ENCODE assay signal across 12 cellular contexts in the genomic region with DNA sequence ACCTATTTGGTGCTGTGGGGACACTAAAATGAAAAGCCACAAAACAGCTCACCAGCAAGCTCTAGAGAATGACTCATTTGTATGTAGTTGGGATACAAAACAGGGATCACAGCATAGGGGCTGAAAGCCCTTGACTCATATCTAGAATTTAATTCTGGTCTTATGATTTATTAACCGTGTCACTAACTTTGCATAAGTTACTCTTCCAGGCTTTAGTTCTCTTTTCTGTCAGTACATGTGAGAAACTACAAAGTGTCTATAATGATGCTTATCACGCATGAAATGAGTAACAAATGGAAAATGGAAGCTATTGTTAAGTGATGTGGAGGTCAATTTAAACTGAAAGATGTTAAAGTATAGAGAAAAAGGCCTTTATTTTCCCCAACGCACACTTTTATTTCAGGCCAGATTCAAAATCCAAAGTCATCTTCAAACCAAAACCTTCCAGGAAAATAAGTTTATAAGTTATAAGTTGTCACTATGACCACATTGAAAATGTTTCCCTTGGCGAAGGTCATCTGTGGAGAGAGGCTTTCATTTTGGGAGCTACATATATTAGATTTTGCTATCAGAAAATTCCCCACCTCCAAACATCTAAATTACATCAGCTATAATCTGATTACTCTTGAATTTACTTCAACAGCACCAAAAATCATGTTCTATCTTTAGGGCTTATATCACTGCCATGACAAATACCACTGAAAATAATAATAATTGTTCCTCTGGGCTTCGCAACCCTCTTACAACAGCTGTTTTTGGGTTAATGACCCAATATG.
A peak's percentile ranks its signal among the peaks of the same experiment; 100 is the strongest.
DNase-seq lines count a peak whose midpoint lies in the region; ATAC-seq and TF ChIP-seq lines count a peak whose summit lies in the region.
"Had no signal": no experiment of that assay in that cellular context is flagged by ENCODE, and none has a peak within 500 bp of the region (broad histone marks: within the 10 kb centered on the region; RNA-seq: fewer than 3 reads in every experiment).

No MANE protein-coding gene starts in this region.

- peak; percentile 93 for ATAC-seq in GM18508 (IDR thresholded peaks at IDR 0.05; ENCODE audit: insufficient read depth, unreplicated experiment)
- ATAC-seq in GM21529 (IDR thresholded peaks at IDR 0.05; ENCODE audit: unreplicated experiment): peak; percentile 91
- ATAC-seq in HG03354 (IDR thresholded peaks at IDR 0.05; ENCODE audit: poor library complexity, severe bottlenecking, unreplicated experiment): peak; percentile 84
- peak; percentile 63 for ATAC-seq in activated naive CD8-positive, alpha-beta T cell treated with anti-CD3 and anti-CD28 coated beads, Interleukin-2, amount 50 U/mL, for 24 hours
- ATAC-seq in upper lobe of left lung (ENCODE audit: low FRiP score in 2 of 2): no peak

- TF ChIP-seq CTCF in dorsolateral prefrontal cortex (IDR thresholded peaks at IDR 0.05 in 54 of 56, conservative IDR thresholded peaks at IDR 0.05 in 2 of 56; ENCODE audit: low read depth in 1 of 56, partially characterized antibody in 56 of 56): no peak
- TF ChIP-seq CTCF in upper lobe of left lung (IDR thresholded peaks at IDR 0.05): no peak

- whole genome bisulfite sequencing in upper lobe of left lung, 2 donors: 76 to 80% methylated on average over 5 of the region's 5 CpGs

- no peak overlapping the region for H3K4me3 ChIP-seq in dorsolateral prefrontal cortex
- no peak overlapping the region for H3K4me3 ChIP-seq in upper lobe of left lung
- H3K4me3 ChIP-seq: lung had no signal

- no peak for DNase-seq in activated naive CD8-positive, alpha-beta T cell treated with anti-CD3 and anti-CD28 coated beads, Interleukin-2, amount 50 U/mL, for 24 hours
- DNase-seq in NCI-H2107 (lab: John Stamatoyannopoulos, UW) (no peak), dorsolateral prefrontal cortex (no peak), upper lobe of left lung (no peak), HuH-7 (ENCODE audit: low spot score) (no peak)
- DNase-seq: SIG-M5; stimulated activated CD4-positive, alpha-beta T cell treated with anti-CD3 and anti-CD28 coated beads, Interleukin-1b, Interleukin-23, amount 100 ng/mL, for 48 hours had no signal

- peaks cover 4% of the 10 kb centered on the region for H3K9me3 Mint-ChIP-seq in activated naive CD8-positive, alpha-beta T cell treated with anti-CD3 and anti-CD28 coated beads, Interleukin-2, amount 50 U/mL, for 24 hours
- H3K9me3 Mint-ChIP-seq: activated T-helper 2 cell treated with anti-CD3 and anti-CD28 coated beads, Interferon-gamma antibody, Interleukin-2, Interleukin-4, amounts not matched to agents 10 μg/mL and 5 μg/mL and 100 μg/mL, durations not matched to agents 14 hours and 24 hours and 36 hours had no signal

- peak overlapping the region; percentile 76 for H3K27ac Mint-ChIP-seq in activated naive CD8-positive, alpha-beta T cell treated with anti-CD3 and anti-CD28 coated beads, Interleukin-2, amount 50 U/mL, for 24 hours
- H3K27ac Mint-ChIP-seq: activated T-helper 2 cell treated with anti-CD3 and anti-CD28 coated beads, Interferon-gamma antibody, Interleukin-2, Interleukin-4, amounts not matched to agents 10 μg/mL and 5 μg/mL and 100 μg/mL, durations not matched to agents 14 hours and 24 hours and 36 hours had no signal

- no peaks in the 10 kb centered on the region for H3K4me1 ChIP-seq in upper lobe of left lung

- TF ChIP-seq POLR2A in upper lobe of left lung (IDR thresholded peaks at IDR 0.05): no peak

- H3K27ac ChIP-seq in dorsolateral prefrontal cortex (no peak overlapping the region), upper lobe of left lung (no peak overlapping the region)

- H3K27me3 Mint-ChIP-seq in activated naive CD8-positive, alpha-beta T cell treated with anti-CD3 and anti-CD28 coated beads, Interleukin-2, amount 50 U/mL, for 24 hours: no peaks in the 10 kb centered on the region

- H3K9me3 ChIP-seq in upper lobe of left lung: no peaks in the 10 kb centered on the region

- no peaks in the 10 kb centered on the region for H3K36me3 ChIP-seq in upper lobe of left lung

- H3K36me3 Mint-ChIP-seq in activated naive CD8-positive, alpha-beta T cell treated with anti-CD3 and anti-CD28 coated beads, Interleukin-2, amount 50 U/mL, for 24 hours (ENCODE audit: low read depth): no peaks in the 10 kb centered on the region

- no peak for TF ChIP-seq EP300 in upper lobe of left lung (IDR thresholded peaks at IDR 0.05)

- peaks cover 6% of the 10 kb centered on the region for H3K4me1 Mint-ChIP-seq in activated naive CD8-positive, alpha-beta T cell treated with anti-CD3 and anti-CD28 coated beads, Interleukin-2, amount 50 U/mL, for 24 hours

- no peaks in the 10 kb centered on the region for H3K27me3 ChIP-seq in dorsolateral prefrontal cortex
- H3K27me3 ChIP-seq in upper lobe of left lung: no peaks in the 10 kb centered on the region

- H3K4me3 Mint-ChIP-seq in activated naive CD8-positive, alpha-beta T cell treated with anti-CD3 and anti-CD28 coated beads, Interleukin-2, amount 50 U/mL, for 24 hours: no peak overlapping the region

- intact Hi-C loops in dorsolateral prefrontal cortex (cut with DNase I): no loop called here

Comparison
In these comparisons a context has a peak if more than half of its experiments do, and no peak if none do; other contexts are left out.
1. ATAC-seq: peak in GM18508 (single experiment), GM21529 (single experiment), HG03354 (single experiment) and activated naive CD8-positive, alpha-beta T cell treated with anti-CD3 and anti-CD28 coated beads, Interleukin-2, amount 50 U/mL, for 24 hours (single experiment); none in upper lobe of left lung (0 of 2).